ENCODE assay signal across 22 cellular contexts in the genomic region with DNA sequence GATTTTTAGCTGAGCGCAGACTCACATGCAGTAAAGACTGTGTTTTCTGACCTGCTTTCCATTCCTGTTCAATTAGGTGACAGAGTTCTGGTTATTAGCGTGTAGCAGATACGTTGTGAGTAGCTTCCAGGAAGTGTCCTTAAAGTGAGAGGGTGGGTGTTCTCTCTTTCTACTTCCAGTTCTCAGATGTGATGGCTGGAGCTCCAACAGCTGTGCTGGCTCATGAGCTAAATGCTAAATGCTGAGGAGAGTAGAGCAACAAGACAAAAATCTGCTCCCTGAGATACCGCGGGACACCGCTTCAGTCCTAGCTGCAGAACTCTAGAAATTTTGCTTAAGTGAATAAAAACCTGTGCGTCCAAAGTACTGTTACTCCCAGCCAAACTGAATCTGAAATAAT.
"Had no signal": no experiment of that assay in that cellular context is flagged by ENCODE, and none has a peak within 500 bp of the region (broad histone marks: within the 10 kb centered on the region; RNA-seq: fewer than 3 reads in every experiment).

No MANE protein-coding gene starts in this region.

- H3K27ac ChIP-seq: foreskin keratinocyte, heart right ventricle, pancreas, prostate gland, sigmoid colon, tibial nerve had no signal

- H3K9me3 ChIP-seq: heart right ventricle, pancreas, prostate gland, sigmoid colon, tibial nerve had no signal

- ATAC-seq: esophagus mucosa, foreskin keratinocyte, heart right ventricle, left cardiac atrium, left ventricle myocardium superior, pancreas had no signal

- DNase-seq: activated CD4-positive, alpha-beta T cell treated with anti-CD3 and anti-CD28 coated beads for 48 hours; activated CD4-positive, alpha-beta T cell treated with anti-CD3 and anti-CD28 coated beads, Interleukin-2, amount 50 U/mL, for 48 hours; activated CD8-positive, alpha-beta memory T cell treated with anti-CD3 and anti-CD28 coated beads for 24 hours; activated effector memory CD4-positive, alpha-beta T cell treated with Interleukin-2 at 50 U/mL for 16 hours; activated naive CD4-positive, alpha-beta T cell treated with Interleukin-2 at 50 U/mL for 16 hours; anterior cingulate cortex; endodermal cell; foreskin keratinocyte; heart right ventricle; left cardiac atrium; left ventricle myocardium superior; pancreas; retina; sigmoid colon; small intestine; stimulated activated CD4-positive, alpha-beta T cell treated with anti-CD3 and anti-CD28 coated beads, Interleukin-1b, Interleukin-23, amount 100 ng/mL, for 48 hours; stimulated activated naive CD4-positive, alpha-beta T cell treated with Interleukin-2 at 50 U/mL for 16 hours; T-helper 1 cell had no signal

- H3K4me3 ChIP-seq: heart right ventricle, pancreas, prostate gland, sigmoid colon, tibial nerve had no signal

- H3K36me3 ChIP-seq: heart right ventricle, pancreas, prostate gland, sigmoid colon, tibial nerve had no signal

- H3K27me3 ChIP-seq: foreskin keratinocyte, heart right ventricle, pancreas, sigmoid colon, tibial nerve had no signal

- FAIRE-seq: bronchial epithelial cell, pancreas, small intestine had no signal

- H3K4me1 ChIP-seq: foreskin keratinocyte, heart right ventricle, pancreas, prostate gland, sigmoid colon, tibial nerve had no signal
